Comparison of ENCODE assay signal across 1 cellular context in the genomic region with DNA sequence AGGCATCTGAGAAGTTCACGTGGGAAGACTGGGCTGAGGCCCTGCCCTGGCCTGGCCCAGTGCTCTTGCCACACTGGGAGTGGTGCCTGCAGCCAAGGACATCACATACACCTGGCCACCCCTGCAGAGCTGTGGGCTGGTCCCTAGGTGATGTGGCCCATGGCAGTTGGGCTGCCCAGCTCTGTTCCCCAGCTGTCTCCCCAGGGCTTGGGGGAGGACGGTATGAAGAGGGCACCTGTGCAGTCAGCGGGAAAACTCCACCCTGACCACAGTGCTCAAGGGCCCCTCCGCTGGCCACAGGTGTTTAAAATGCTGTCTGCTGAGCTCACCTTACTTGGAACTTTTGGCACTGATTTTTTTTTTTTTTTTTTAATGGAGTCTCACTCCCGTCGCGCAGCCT.
TF ChIP-seq lines count a peak whose summit lies in the region.

No MANE protein-coding gene starts in this region.

TF ChIP-seq in HepG2, 621 proteins besides CTCF, POLR2A, EP300 and RAD21:
- TF ChIP-seq ELK4 (CRISPR knock-in tag; IDR thresholded peaks at IDR 0.05; ENCODE audit: borderline replicate concordance) (no peak), ZNF768 (CRISPR knock-in tag; IDR thresholded peaks at IDR 0.05) (peak; percentile 13; the same call in 1 of the 2 replicates)
